1 cellular context compared by ENCODE assay signal in genomic region chr2:56195563-56195962, GRCh38.
TF ChIP-seq lines count a peak whose summit lies in the region.

No MANE protein-coding gene starts in this region.

TF ChIP-seq in HepG2, 621 proteins besides CTCF, POLR2A, EP300 and RAD21 (continued from another document):
- TF ChIP-seq ZNF280B (CRISPR knock-in tag; IDR thresholded peaks at IDR 0.05; ENCODE audit: borderline replicate concordance) (no peak), USF2 (IDR thresholded peaks at IDR 0.05; ENCODE audit: low read depth, low read length) (no peak), USF2 (CRISPR knock-in tag; IDR thresholded peaks at IDR 0.05; ENCODE audit: borderline replicate concordance) (no peak), NFE2L2 (IDR thresholded peaks at IDR 0.05; ENCODE audit: low read length) (0 out of 2 replicates have a peak, but pooled peaks have one; percentile 36), FOXA1 (IDR thresholded peaks at IDR 0.05) (no peak), FOXA1 (CRISPR knock-in tag; IDR thresholded peaks at IDR 0.05) (no peak), MAFK (conservative IDR thresholded peaks at IDR 0.05 in 1 of 2, IDR thresholded peaks at IDR 0.05 in 1 of 2; ENCODE audit: low read length in 2 of 2) (0 out of 4 replicates have a peak, but pooled peaks of 1 of the 2 experiments have one; percentile 5), YEATS2 (CRISPR knock-in tag; IDR thresholded peaks at IDR 0.05; ENCODE audit: borderline replicate concordance) (no peak), ZNF503 (CRISPR knock-in tag; IDR thresholded peaks at IDR 0.05) (no peak), KAT8 (CRISPR knock-in tag; IDR thresholded peaks at IDR 0.05) (no peak), RCOR2 (CRISPR knock-in tag; IDR thresholded peaks at IDR 0.05) (no peak)
